In the genomic region with DNA sequence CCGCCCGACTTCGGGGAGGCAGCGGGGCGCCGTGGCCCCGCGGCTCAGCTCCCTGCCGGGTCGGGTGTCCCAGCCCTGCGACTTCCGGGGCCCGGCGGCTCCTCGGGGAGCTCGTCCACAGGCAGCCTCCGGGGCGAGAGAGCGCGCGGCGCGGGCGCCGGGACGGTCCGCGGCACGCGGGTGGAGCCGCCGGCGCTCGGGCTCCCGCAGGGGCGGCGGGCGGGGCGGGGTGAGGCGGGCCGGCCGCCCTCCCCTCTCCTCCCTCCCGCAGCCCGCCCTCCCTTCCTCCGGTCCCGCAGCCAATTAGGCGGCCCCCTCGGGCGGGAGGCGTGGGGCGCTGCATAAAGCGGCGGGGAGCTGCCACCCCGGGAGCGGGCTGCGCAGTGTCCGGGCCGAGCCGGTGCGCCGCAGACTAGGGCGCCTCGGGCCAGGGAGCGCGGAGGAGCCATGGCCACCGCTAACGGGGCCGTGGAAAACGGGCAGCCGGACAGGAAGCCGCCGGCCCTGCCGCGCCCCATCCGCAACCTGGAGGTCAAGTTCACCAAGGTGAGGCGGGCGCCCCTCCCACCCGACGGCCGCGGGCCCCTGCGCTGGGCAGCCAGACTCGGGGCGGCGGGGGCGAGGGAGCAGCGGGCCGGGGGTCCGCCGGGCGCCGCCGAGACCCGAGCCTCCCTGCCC, we compare ENCODE assay signal across 8 cellular contexts. TPM values are rescaled to one million over a fixed set of nuclear protein-coding genes. Genes with fewer than 3 reads are reported as not detected.
A peak's percentile ranks its signal among the peaks of the same experiment; 100 is the strongest.
DNase-seq lines count a peak whose midpoint lies in the region; ATAC-seq and TF ChIP-seq lines count a peak whose summit lies in the region.

A gene (plus strand): TSS at position 371 of the 678 bp plus-strand sequence. CDS start 77 bp downstream, at position 448.

- H3K4me3 Mint-ChIP-seq in activated T-cell treated with anti-CD3 and anti-CD28 coated beads, Interleukin-2, amount 50 U/mL, for 24 hours, result peak within 1 kb of the TSS; percentile 65
- peak within 1 kb of the TSS; percentile 85 for H3K4me3 Mint-ChIP-seq in glutamatergic neuron (ENCODE audit: unreplicated experiment)

- DNase-seq in GM10248 (ENCODE audit: extremely low spot score) (peak; percentile 34), glutamatergic neuron (peak; percentile 54), pulmonary artery endothelial cell (ENCODE audit: low read depth, low spot score) (no peak), hepatic stellate cell (ENCODE audit: low spot score) (no peak)
- peak; percentile 39 for DNase-seq in activated T-cell treated with anti-CD3 and anti-CD28 coated beads, Interleukin-2, amount 50 U/mL, for 24 hours
- DNase-seq in stimulated activated naive CD4-positive, alpha-beta T cell (lab: John Stamatoyannopoulos, UW), result no peak

- peak; percentile 50 for ATAC-seq in HG02852 (IDR thresholded peaks at IDR 0.05; ENCODE audit: unreplicated experiment)
- no peak for ATAC-seq in HG02884 (IDR thresholded peaks at IDR 0.05; ENCODE audit: unreplicated experiment)

- no peak within 1 kb of the TSS for H3K27ac Mint-ChIP-seq in activated T-cell treated with anti-CD3 and anti-CD28 coated beads, Interleukin-2, amount 50 U/mL, for 24 hours
- no peak within 1 kb of the TSS for H3K27ac Mint-ChIP-seq in glutamatergic neuron (ENCODE audit: unreplicated experiment)

- TF ChIP-seq CTCF in GM10248 (IDR thresholded peaks at IDR 0.05; ENCODE audit: control extremely low read depth, extremely low read depth, low read depth, missing control alignments) (no peak), glutamatergic neuron (IDR thresholded peaks at IDR 0.05; ENCODE audit: partially characterized antibody, unreplicated experiment) (no peak)

- CTCF ChIA-PET in GM10248 (lab: Yijun Ruan, JAX), result interaction anchor here (0.9 to 1.7 kb wide), 2 partner anchors 9 to 38 kb away, joined by 3 to 5 read pairs; no protein-coding TSS in a partner anchor

- POLR2A ChIA-PET in GM10248 (lab: Yijun Ruan, JAX), result no interaction called here

- no peaks in the 10 kb centered on the region for H3K9me3 Mint-ChIP-seq in activated T-cell treated with anti-CD3 and anti-CD28 coated beads, Interleukin-2, amount 50 U/mL, for 24 hours
- H3K9me3 Mint-ChIP-seq in glutamatergic neuron (ENCODE audit: unreplicated experiment), result peaks cover 10% of the 10 kb centered on the region

- peaks cover 10% of the 10 kb centered on the region for H3K4me1 Mint-ChIP-seq in activated T-cell treated with anti-CD3 and anti-CD28 coated beads, Interleukin-2, amount 50 U/mL, for 24 hours (ENCODE audit: low read depth)
- H3K4me1 Mint-ChIP-seq in glutamatergic neuron (ENCODE audit: low read depth, unreplicated experiment), result no peaks in the 10 kb centered on the region

- H3K27me3 Mint-ChIP-seq in activated T-cell treated with anti-CD3 and anti-CD28 coated beads, Interleukin-2, amount 50 U/mL, for 24 hours, result peaks cover 83% of the 10 kb centered on the region
- H3K27me3 Mint-ChIP-seq in glutamatergic neuron (ENCODE audit: unreplicated experiment), result peaks cover 21% of the 10 kb centered on the region

- no peaks in the 10 kb centered on the region for H3K36me3 Mint-ChIP-seq in activated T-cell treated with anti-CD3 and anti-CD28 coated beads, Interleukin-2, amount 50 U/mL, for 24 hours (ENCODE audit: low read depth)
- H3K36me3 Mint-ChIP-seq in glutamatergic neuron (ENCODE audit: unreplicated experiment), result no peaks in the 10 kb centered on the region

RNA-seq across cellular contexts. Expression of the gene that starts here (rescaled TPM):
- total RNA-seq in glutamatergic neuron (ENCODE audit: unreplicated experiment) (2.8 TPM), pulmonary artery endothelial cell (26.7 and 52.1 TPM in 2 replicates)

Comparison
In these comparisons a context has a peak if more than half of its experiments do, and no peak if none do; other contexts are left out.
1. DNase-seq: peak in GM10248 (single experiment), activated T-cell treated with anti-CD3 and anti-CD28 coated beads, Interleukin-2, amount 50 U/mL, for 24 hours (single experiment) and glutamatergic neuron (single experiment); none in pulmonary artery endothelial cell (single experiment), stimulated activated naive CD4-positive, alpha-beta T cell (0 of 6) and hepatic stellate cell (single experiment).